7 cellular contexts compared by ENCODE assay signal in the genomic region with DNA sequence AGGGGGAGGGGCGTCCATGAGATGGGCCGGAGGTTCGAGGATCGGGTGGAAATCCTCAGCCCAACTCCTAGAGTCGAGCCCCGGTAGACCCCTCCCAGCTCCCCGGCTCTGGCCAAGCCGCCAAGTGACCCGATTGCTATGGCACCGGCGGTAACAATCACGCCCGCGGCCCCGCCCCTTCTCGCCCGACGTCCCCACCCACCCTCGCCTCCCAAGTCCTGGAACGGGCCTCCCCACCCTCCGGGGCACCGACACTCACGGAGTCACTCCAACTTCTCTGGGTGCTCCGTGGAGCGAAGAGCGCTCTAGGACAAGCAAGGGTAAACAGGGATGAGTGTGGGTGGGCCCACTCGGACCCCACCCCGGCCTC. TPM values are rescaled to one million over a fixed set of nuclear protein-coding genes. Genes with fewer than 3 reads are reported as not detected.
DNase-seq lines count a peak whose midpoint lies in the region; ATAC-seq and TF ChIP-seq lines count a peak whose summit lies in the region.

TSS of gene SPACA9 (plus strand) at position 204 of the 370 bp plus-strand sequence. CDS start 5,050 bp downstream, outside the sequence.

- H3K27me3 ChIP-seq in gastroesophageal sphincter (no peaks in the 10 kb centered on the region), neutrophil (peaks cover 33% of the 10 kb centered on the region), uterus (no peaks in the 10 kb centered on the region)

- no peak for TF ChIP-seq EP300 in gastroesophageal sphincter (IDR thresholded peaks at IDR 0.05)

- H3K4me3 ChIP-seq in GM12875 (ENCODE audit: low read depth, low read length) (peak within 1 kb of the TSS; percentile 96), gastroesophageal sphincter (peak within 1 kb of the TSS; percentile 65 to 76), neutrophil (ENCODE audit: low read depth in 1 of 2, low read length in 1 of 2) (peak within 1 kb of the TSS; percentile 77 to 86), uterus (peak within 1 kb of the TSS; percentile 62 to 96)

- WGBS in gastroesophageal sphincter (ENCODE audit: low coverage in 1 of 2), 2 donors, result 0% methylated on average over 2 of the region's 28 CpGs

- H3K27ac Mint-ChIP-seq in activated naive CD4-positive, alpha-beta T cell treated with anti-CD3 and anti-CD28 coated beads, Interleukin-2, amount 50 U/mL, for 72 hours, result peak within 1 kb of the TSS; percentile 79 to 85

- no peak for TF ChIP-seq CTCF in GM12875 (IDR thresholded peaks at IDR 0.05; ENCODE audit: borderline replicate concordance, insufficient read depth, low read depth, low read length)
- no peak for TF ChIP-seq CTCF in gastroesophageal sphincter (IDR thresholded peaks at IDR 0.05)
- no peak for TF ChIP-seq CTCF in neutrophil (IDR thresholded peaks at IDR 0.05)
- no peak for TF ChIP-seq CTCF in uterus (IDR thresholded peaks at IDR 0.05)

- intact Hi-C loops in uterus (cut with DNase I; ENCODE audit: low total_unique reads), result no loop called here

- H3K27ac ChIP-seq in gastroesophageal sphincter (peak within 1 kb of the TSS; percentile 51 to 89 (median 86)), neutrophil (peak within 1 kb of the TSS; percentile 50), uterus (peak within 1 kb of the TSS; percentile 79 to 81)

- DNase-seq in NCI-H748 (lab: John Stamatoyannopoulos, UW; ENCODE audit: unreplicated experiment) (peak; percentile 80), uterus (peak; percentile 68 to 75)
- peak in 1 of 2 donors; percentile 13 for DNase-seq in activated naive CD4-positive, alpha-beta T cell treated with anti-CD3 and anti-CD28 coated beads, Interleukin-2, amount 50 U/mL, for 72 hours (ENCODE audit: low spot score in 2 of 2)

- TF ChIP-seq POLR2A in gastroesophageal sphincter (IDR thresholded peaks at IDR 0.05), result no peak
- peak in 1 of 2 donors; percentile 11 for TF ChIP-seq POLR2A in uterus (IDR thresholded peaks at IDR 0.05)

- H3K4me1 ChIP-seq in gastroesophageal sphincter (peaks cover 0 to 18% (median 8%) of the 10 kb centered on the region in 3 donors), neutrophil (ENCODE audit: control insufficient read depth in 1 of 2, insufficient read depth in 1 of 2, low read depth in 1 of 2, low read length in 1 of 2) (peaks cover 13 to 21% of the 10 kb centered on the region in 2 experiments), uterus (no peaks in the 10 kb centered on the region)

- H3K36me3 ChIP-seq in gastroesophageal sphincter (no peaks in the 10 kb centered on the region), neutrophil (no peaks in the 10 kb centered on the region), uterus (no peaks in the 10 kb centered on the region)

- H3K36me3 Mint-ChIP-seq in activated naive CD4-positive, alpha-beta T cell treated with anti-CD3 and anti-CD28 coated beads, Interleukin-2, amount 50 U/mL, for 72 hours, result no peaks in the 10 kb centered on the region

- no peaks in the 10 kb centered on the region for H3K9me3 Mint-ChIP-seq in activated naive CD4-positive, alpha-beta T cell treated with anti-CD3 and anti-CD28 coated beads, Interleukin-2, amount 50 U/mL, for 72 hours

- ATAC-seq in activated naive CD4-positive, alpha-beta T cell treated with anti-CD3 and anti-CD28 coated beads, Interleukin-2, amount 50 U/mL, for 72 hours, result peak; percentile 36 to 38
- ATAC-seq in gastroesophageal sphincter (peak; percentile 81), GM21447 (IDR thresholded peaks at IDR 0.05; ENCODE audit: unreplicated experiment) (no peak)

- H3K9me3 ChIP-seq in gastroesophageal sphincter (no peaks in the 10 kb centered on the region), neutrophil (no peaks in the 10 kb centered on the region), uterus (no peaks in the 10 kb centered on the region)

RNA-seq across cellular contexts. Expression of gene SPACA9, which starts in this region (rescaled TPM):
- 1 to 10 TPM; 1.4 to 2.3 TPM for total RNA-seq in activated naive CD4-positive, alpha-beta T cell treated with anti-CD3 and anti-CD28 coated beads, Interleukin-2, amount 50 U/mL, for 72 hours
- total RNA-seq in gastroesophageal sphincter, result 1 to 10 TPM; 2.6 to 8.2 (median 3.9) TPM
- 1 to 10 TPM in 3 of 4 donors, under 1 TPM in 1; 0.26 to 7.0 (median 2.4) TPM for total RNA-seq in uterus
